In genomic region chr3:44729384-44729910, GRCh38 we compare ENCODE assay signal across 1 cellular context.
A peak's percentile ranks its signal among the peaks of the same experiment; 100 is the strongest.
TF ChIP-seq lines count a peak whose summit lies in the region.

TSS of gene ZNF501 (plus strand) at chr3:44729635. CDS start at chr3:44734422, 4,787 bp downstream.

TF ChIP-seq in HEK293, 187 proteins besides CTCF, POLR2A, EP300 and RAD21 (continued from another document and continues in another):
- TF ChIP-seq ZNF639 (tag by site-specific recombination; IDR thresholded peaks at IDR 0.05): peak; percentile 67; the same call in 1 of the 2 replicates
- TF ChIP-seq ZBTB17 (tag by site-specific recombination; IDR thresholded peaks at IDR 0.05): peak; percentile 79
- no peak for TF ChIP-seq MEIS1 (CRISPR knock-in tag; IDR thresholded peaks at IDR 0.05; ENCODE audit: borderline replicate concordance)
- TF ChIP-seq ZNF529 (tag by site-specific recombination; IDR thresholded peaks at IDR 0.05; ENCODE audit: insufficient replicate concordance): no peak
- TF ChIP-seq ZNF501 (tag by site-specific recombination; IDR thresholded peaks at IDR 0.05): peak; percentile 66; the same call in 1 of the 2 replicates
- TF ChIP-seq ZNF785 (tag by site-specific recombination; IDR thresholded peaks at IDR 0.05): no peak
- TF ChIP-seq SP2 (tag by site-specific recombination; IDR thresholded peaks at IDR 0.05): peak; percentile 73
- TF ChIP-seq ZNF391 (tag by site-specific recombination; IDR thresholded peaks at IDR 0.05; ENCODE audit: borderline replicate concordance, low read depth): no peak
- TF ChIP-seq HIC1 (tag by site-specific recombination; IDR thresholded peaks at IDR 0.05): no peak
- TF ChIP-seq PBX3 (CRISPR knock-in tag; IDR thresholded peaks at IDR 0.05): no peak
- TF ChIP-seq ZNF140 (tag by site-specific recombination; IDR thresholded peaks at IDR 0.05): no peak
- TF ChIP-seq ZNF624 (tag by site-specific recombination; IDR thresholded peaks at IDR 0.05): no peak
- TF ChIP-seq ZNF707 (tag by site-specific recombination; IDR thresholded peaks at IDR 0.05): no peak
- TF ChIP-seq ZNF423 (tag by site-specific recombination; IDR thresholded peaks at IDR 0.05): peak; percentile 89
- TF ChIP-seq ZNF623 (tag by site-specific recombination; IDR thresholded peaks at IDR 0.05): no peak
- TF ChIP-seq SALL2 (tag by site-specific recombination; IDR thresholded peaks at IDR 0.05; ENCODE audit: borderline replicate concordance): no peak
- no peak for TF ChIP-seq GLIS2 (tag by site-specific recombination; IDR thresholded peaks at IDR 0.05)
- TF ChIP-seq ZNF549 (tag by site-specific recombination; IDR thresholded peaks at IDR 0.05): peak; percentile 56; the same call in 1 of the 2 replicates
- no peak for TF ChIP-seq MYNN (tag by site-specific recombination; IDR thresholded peaks at IDR 0.05; ENCODE audit: borderline replicate concordance)
- TF ChIP-seq ZEB2 (tag by site-specific recombination; IDR thresholded peaks at IDR 0.05): peak; percentile 68; the same call in 1 of the 2 replicates
- TF ChIP-seq ZNF416 (tag by site-specific recombination; IDR thresholded peaks at IDR 0.05): no peak
- no peak for TF ChIP-seq ZNF544 (tag by site-specific recombination; IDR thresholded peaks at IDR 0.05)
- TF ChIP-seq, protein P1, sequence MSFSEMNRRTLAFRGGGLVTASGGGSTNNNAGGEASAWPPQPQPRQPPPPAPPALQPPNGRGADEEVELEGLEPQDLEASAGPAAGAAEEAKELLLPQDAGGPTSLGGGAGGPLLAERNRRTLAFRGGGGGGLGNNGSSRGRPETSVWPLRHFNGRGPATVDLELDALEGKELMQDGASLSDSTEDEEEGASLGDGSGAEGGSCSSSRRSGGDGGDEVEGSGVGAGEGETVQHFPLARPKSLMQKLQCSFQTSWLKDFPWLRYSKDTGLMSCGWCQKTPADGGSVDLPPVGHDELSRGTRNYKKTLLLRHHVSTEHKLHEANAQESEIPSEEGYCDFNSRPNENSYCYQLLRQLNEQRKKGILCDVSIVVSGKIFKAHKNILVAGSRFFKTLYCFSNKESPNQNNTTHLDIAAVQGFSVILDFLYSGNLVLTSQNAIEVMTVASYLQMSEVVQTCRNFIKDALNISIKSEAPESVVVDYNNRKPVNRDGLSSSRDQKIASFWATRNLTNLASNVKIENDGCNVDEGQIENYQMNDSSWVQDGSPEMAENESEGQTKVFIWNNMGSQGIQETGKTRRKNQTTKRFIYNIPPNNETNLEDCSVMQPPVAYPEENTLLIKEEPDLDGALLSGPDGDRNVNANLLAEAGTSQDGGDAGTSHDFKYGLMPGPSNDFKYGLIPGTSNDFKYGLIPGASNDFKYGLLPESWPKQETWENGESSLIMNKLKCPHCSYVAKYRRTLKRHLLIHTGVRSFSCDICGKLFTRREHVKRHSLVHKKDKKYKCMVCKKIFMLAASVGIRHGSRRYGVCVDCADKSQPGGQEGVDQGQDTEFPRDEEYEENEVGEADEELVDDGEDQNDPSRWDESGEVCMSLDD (tag by site-specific recombination; IDR thresholded peaks at IDR 0.05): no peak
- no peak for TF ChIP-seq ZBTB44 (tag by site-specific recombination; IDR thresholded peaks at IDR 0.05)
- TF ChIP-seq IKZF3 (tag by site-specific recombination; IDR thresholded peaks at IDR 0.05): peak; percentile 55; the same call in 1 of the 2 replicates
- peak; percentile 97 for TF ChIP-seq ZBTB20 (tag by site-specific recombination; IDR thresholded peaks at IDR 0.05)
- no peak for TF ChIP-seq ZNF121 (tag by site-specific recombination; IDR thresholded peaks at IDR 0.05)
- TF ChIP-seq ZFP41 (tag by site-specific recombination; IDR thresholded peaks at IDR 0.05; ENCODE audit: borderline replicate concordance): no peak
- TF ChIP-seq ZBTB26 (tag by site-specific recombination; optimal IDR thresholded peaks at IDR 0.05): peak; percentile 71
- no peak for TF ChIP-seq ZNF777 (tag by site-specific recombination; IDR thresholded peaks at IDR 0.05; ENCODE audit: borderline replicate concordance)
- no peak for TF ChIP-seq ZNF221 (tag by site-specific recombination; IDR thresholded peaks at IDR 0.05; ENCODE audit: borderline replicate concordance)
- no peak for TF ChIP-seq ZNF791 (tag by site-specific recombination; IDR thresholded peaks at IDR 0.05)
- no peak for TF ChIP-seq PRDM2 (tag by site-specific recombination; IDR thresholded peaks at IDR 0.05; ENCODE audit: borderline replicate concordance)
- no peak for TF ChIP-seq ZNF155 (tag by site-specific recombination; IDR thresholded peaks at IDR 0.05)
- no peak for TF ChIP-seq SCRT1 (tag by site-specific recombination; IDR thresholded peaks at IDR 0.05; ENCODE audit: borderline replicate concordance)
- no peak for TF ChIP-seq ZFP69B (tag by site-specific recombination; IDR thresholded peaks at IDR 0.05)
- TF ChIP-seq ZNF473 (tag by site-specific recombination; IDR thresholded peaks at IDR 0.05): no peak
- TF ChIP-seq, protein P2, sequence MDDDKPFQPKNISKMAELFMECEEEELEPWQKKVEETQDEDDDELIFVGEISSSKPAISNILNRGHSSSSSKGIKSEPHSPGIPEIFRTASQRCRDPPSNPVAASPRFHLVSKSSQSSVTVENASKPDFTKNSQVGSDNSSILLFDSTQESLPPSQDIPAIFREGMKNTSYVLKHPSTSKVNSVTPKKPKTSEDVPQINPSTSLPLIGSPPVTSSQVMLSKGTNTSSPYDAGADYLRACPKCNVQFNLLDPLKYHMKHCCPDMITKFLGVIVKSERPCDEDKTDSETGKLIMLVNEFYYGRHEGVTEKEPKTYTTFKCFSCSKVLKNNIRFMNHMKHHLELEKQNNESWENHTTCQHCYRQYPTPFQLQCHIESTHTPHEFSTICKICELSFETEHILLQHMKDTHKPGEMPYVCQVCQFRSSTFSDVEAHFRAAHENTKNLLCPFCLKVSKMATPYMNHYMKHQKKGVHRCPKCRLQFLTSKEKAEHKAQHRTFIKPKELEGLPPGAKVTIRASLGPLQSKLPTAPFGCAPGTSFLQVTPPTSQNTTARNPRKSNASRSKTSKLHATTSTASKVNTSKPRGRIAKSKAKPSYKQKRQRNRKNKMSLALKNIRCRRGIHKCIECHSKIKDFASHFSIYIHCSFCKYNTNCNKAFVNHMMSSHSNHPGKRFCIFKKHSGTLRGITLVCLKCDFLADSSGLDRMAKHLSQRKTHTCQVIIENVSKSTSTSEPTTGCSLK (tag by site-specific recombination; IDR thresholded peaks at IDR 0.05): no peak
- no peak for TF ChIP-seq ZNF792 (tag by site-specific recombination; IDR thresholded peaks at IDR 0.05)
- no peak for TF ChIP-seq ZNF488 (tag by site-specific recombination; IDR thresholded peaks at IDR 0.05)
- TF ChIP-seq ZNF24 (tag by site-specific recombination; IDR thresholded peaks at IDR 0.05): peak; percentile 50; the same call in 1 of the 2 replicates
- no peak for TF ChIP-seq ZNF560 (tag by site-specific recombination; IDR thresholded peaks at IDR 0.05; ENCODE audit: borderline replicate concordance)
